8 cellular contexts compared by ENCODE assay signal in the genomic region with DNA sequence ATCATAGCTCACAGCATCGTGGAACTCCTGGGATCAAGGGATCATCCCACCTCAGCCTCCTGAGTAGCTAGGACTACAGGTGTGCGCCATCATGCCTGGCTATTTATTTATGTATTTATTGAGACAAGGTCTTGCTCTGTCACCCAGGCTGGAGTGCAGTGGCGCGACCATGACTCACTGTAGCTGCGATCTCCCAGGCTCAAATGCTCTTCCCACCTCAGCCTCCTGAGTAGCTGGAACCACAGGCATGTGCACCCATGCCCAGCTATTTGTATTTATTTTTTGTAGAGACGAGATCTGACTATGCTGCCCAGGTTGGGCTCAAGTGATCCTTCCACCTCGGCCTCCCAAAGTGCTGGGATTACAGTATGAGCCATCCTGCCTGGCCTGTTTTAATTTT.
DNase-seq lines count a peak whose midpoint lies in the region; ATAC-seq and TF ChIP-seq lines count a peak whose summit lies in the region.
"Not testable (repeated sequence)": the region's sequence is repeated elsewhere in the genome, so short reads cannot be mapped to it uniquely, and the experiment has no call there.

No MANE protein-coding gene starts in this region.

- not testable (repeated sequence) for H3K9me3 ChIP-seq in CD4-positive, CD25-positive, alpha-beta regulatory T cell (ENCODE audit: control insufficient read depth in 2 of 2, low read length in 2 of 2); WERI-Rb-1 (ENCODE audit: severe bottlenecking)

- H3K27ac Mint-ChIP-seq in CD4-positive, CD25-positive, alpha-beta regulatory T cell, result peak overlapping the region in 2 of 3 donors; percentile 1 to 2
- peak overlapping the region; percentile 2 for H3K27ac Mint-ChIP-seq in mesothelial cell of epicardium
- peak overlapping the region; percentile 14 for H3K27ac Mint-ChIP-seq in stimulated activated effector memory CD8-positive, alpha-beta T cell treated with anti-CD3 and anti-CD28 coated beads, Interleukin-12 subunit alpha, Interleukin-12 subunit beta, amount 100 ng/mL, for 72 hours

- H3K27me3 ChIP-seq in CD4-positive, CD25-positive, alpha-beta regulatory T cell (ENCODE audit: control insufficient read depth, insufficient read depth, low read length); WERI-Rb-1 (ENCODE audit: insufficient read depth, low read depth, severe bottlenecking); brain microvascular endothelial cell (replicated peaks): not testable (repeated sequence)

- H3K36me3 Mint-ChIP-seq in CD4-positive, CD25-positive, alpha-beta regulatory T cell, result peaks cover 19% of the 10 kb centered on the region
- H3K36me3 Mint-ChIP-seq in mesothelial cell of epicardium, result not testable (repeated sequence)
- peaks cover 13% of the 10 kb centered on the region for H3K36me3 Mint-ChIP-seq in stimulated activated effector memory CD8-positive, alpha-beta T cell treated with anti-CD3 and anti-CD28 coated beads, Interleukin-12 subunit alpha, Interleukin-12 subunit beta, amount 100 ng/mL, for 72 hours

- H3K4me3 Mint-ChIP-seq in CD4-positive, CD25-positive, alpha-beta regulatory T cell; mesothelial cell of epicardium; stimulated activated effector memory CD8-positive, alpha-beta T cell treated with anti-CD3 and anti-CD28 coated beads, Interleukin-12 subunit alpha, Interleukin-12 subunit beta, amount 100 ng/mL, for 72 hours: not testable (repeated sequence)

- not testable (repeated sequence) for H3K4me1 ChIP-seq in CD4-positive, CD25-positive, alpha-beta regulatory T cell (ENCODE audit: control insufficient read depth, insufficient read depth, low read length, poor library complexity, severe bottlenecking)

- not testable (repeated sequence) for DNase-seq in CD4-positive, CD25-positive, alpha-beta regulatory T cell; WERI-Rb-1; mesothelial cell of epicardium (ENCODE audit: low spot score in 2 of 2, unreplicated experiment in 2 of 2); stimulated activated effector memory CD8-positive, alpha-beta T cell treated with anti-CD3 and anti-CD28 coated beads, Interleukin-12 subunit alpha, Interleukin-12 subunit beta, amount 100 ng/mL, for 72 hours (ENCODE audit: low spot score in 2 of 2)
- peak; percentile 37 for DNase-seq in ELR (ENCODE audit: low read depth)
- DNase-seq in LHCN-M2 (ENCODE audit: low read depth), result peak; percentile 17
- DNase-seq in brain microvascular endothelial cell, result peak; percentile 29
- DNase-seq in glomerular visceral epithelial cell (ENCODE audit: extremely low spot score), result peak; percentile 76

- H3K4me3 ChIP-seq in CD4-positive, CD25-positive, alpha-beta regulatory T cell (ENCODE audit: low read depth, low read length); WERI-Rb-1 (ENCODE audit: low read depth, low read length); brain microvascular endothelial cell (ENCODE audit: low read depth, low read length): not testable (repeated sequence)

- not testable (repeated sequence) for H3K9me3 Mint-ChIP-seq in CD4-positive, CD25-positive, alpha-beta regulatory T cell; mesothelial cell of epicardium; stimulated activated effector memory CD8-positive, alpha-beta T cell treated with anti-CD3 and anti-CD28 coated beads, Interleukin-12 subunit alpha, Interleukin-12 subunit beta, amount 100 ng/mL, for 72 hours

- not testable (repeated sequence) for H3K36me3 ChIP-seq in CD4-positive, CD25-positive, alpha-beta regulatory T cell (ENCODE audit: control insufficient read depth, insufficient read depth, low read length); brain microvascular endothelial cell (replicated peaks)
- peaks cover 33% of the 10 kb centered on the region for H3K36me3 ChIP-seq in WERI-Rb-1

- not testable (repeated sequence) for ATAC-seq in CD4-positive, CD25-positive, alpha-beta regulatory T cell (ENCODE audit: low read depth in 2 of 2); stimulated activated effector memory CD8-positive, alpha-beta T cell treated with anti-CD3 and anti-CD28 coated beads, Interleukin-12 subunit alpha, Interleukin-12 subunit beta, amount 100 ng/mL, for 72 hours

- H3K4me1 Mint-ChIP-seq in CD4-positive, CD25-positive, alpha-beta regulatory T cell, result peaks cover 31 to 61% (median 55%) of the 10 kb centered on the region in 4 donors
- H3K4me1 Mint-ChIP-seq in mesothelial cell of epicardium, result peaks cover 14% of the 10 kb centered on the region
- H3K4me1 Mint-ChIP-seq in stimulated activated effector memory CD8-positive, alpha-beta T cell treated with anti-CD3 and anti-CD28 coated beads, Interleukin-12 subunit alpha, Interleukin-12 subunit beta, amount 100 ng/mL, for 72 hours, result peaks cover 41% of the 10 kb centered on the region

- not testable (repeated sequence) for H3K27ac ChIP-seq in CD4-positive, CD25-positive, alpha-beta regulatory T cell (ENCODE audit: insufficient read depth, low read length, poor library complexity, severe bottlenecking); brain microvascular endothelial cell
- H3K27ac ChIP-seq in WERI-Rb-1, result peak overlapping the region; percentile 10

- not testable (repeated sequence) for H3K27me3 Mint-ChIP-seq in CD4-positive, CD25-positive, alpha-beta regulatory T cell; mesothelial cell of epicardium (ENCODE audit: low read depth)

- TF ChIP-seq CTCF in WERI-Rb-1 (IDR thresholded peaks at IDR 0.05; ENCODE audit: low read depth, low read length); brain microvascular endothelial cell (IDR thresholded peaks at IDR 0.05; ENCODE audit: low read depth, low read length, missing control alignments); mesothelial cell of epicardium (IDR thresholded peaks at IDR 0.05; ENCODE audit: unreplicated experiment): not testable (repeated sequence)

- in situ Hi-C loops in brain microvascular endothelial cell (cut with HindIII; ENCODE audit: low pct_ligation_motif_present, low sequenced_read_pairs), result not testable (repeated sequence)
